Comparison of ENCODE assay signal across 1 cellular context in the genomic region with DNA sequence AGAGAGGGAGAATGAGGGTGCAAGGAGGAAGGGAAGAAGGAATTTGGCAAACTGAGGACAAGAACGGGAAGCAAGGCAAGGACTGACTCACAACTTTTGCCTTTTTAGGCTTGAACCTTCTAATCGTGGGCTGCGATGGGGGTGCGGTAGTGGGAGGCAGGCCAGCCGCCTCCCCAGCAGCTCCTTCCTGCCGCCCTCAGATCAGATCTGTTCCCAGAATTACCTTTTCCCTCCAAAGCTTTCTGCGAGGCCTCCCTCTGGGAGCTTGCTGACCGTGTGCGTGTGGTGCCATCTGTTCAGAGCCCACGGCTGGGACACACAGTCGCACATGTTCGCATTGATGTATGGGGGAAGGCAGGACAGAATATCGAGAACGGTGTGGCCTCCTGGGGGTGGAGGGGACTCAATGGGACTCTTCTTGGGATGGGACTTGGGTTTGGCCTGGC.
TF ChIP-seq lines count a peak whose summit lies in the region.

No MANE protein-coding gene starts in this region.

TF ChIP-seq in IMR-90, 13 proteins besides CTCF, POLR2A, EP300 and RAD21 (continued from another document):
- TF ChIP-seq BHLHE40 (IDR thresholded peaks at IDR 0.05; ENCODE audit: low read depth, low read length) (no peak), MAFK (IDR thresholded peaks at IDR 0.05; ENCODE audit: low read depth, low read length) (no peak), CEBPB (IDR thresholded peaks at IDR 0.05; ENCODE audit: low read depth, low read length) (no peak), FOS (IDR thresholded peaks at IDR 0.05; ENCODE audit: low read depth, low read length) (no peak), SMC3 (IDR thresholded peaks at IDR 0.05; ENCODE audit: low read depth, low read length) (no peak), NFE2L2 (IDR thresholded peaks at IDR 0.05; ENCODE audit: low read depth, low read length) (no peak), CHD1 (IDR thresholded peaks at IDR 0.05; ENCODE audit: low read depth, low read length) (no peak)
- TF ChIP-seq, protein P1, sequence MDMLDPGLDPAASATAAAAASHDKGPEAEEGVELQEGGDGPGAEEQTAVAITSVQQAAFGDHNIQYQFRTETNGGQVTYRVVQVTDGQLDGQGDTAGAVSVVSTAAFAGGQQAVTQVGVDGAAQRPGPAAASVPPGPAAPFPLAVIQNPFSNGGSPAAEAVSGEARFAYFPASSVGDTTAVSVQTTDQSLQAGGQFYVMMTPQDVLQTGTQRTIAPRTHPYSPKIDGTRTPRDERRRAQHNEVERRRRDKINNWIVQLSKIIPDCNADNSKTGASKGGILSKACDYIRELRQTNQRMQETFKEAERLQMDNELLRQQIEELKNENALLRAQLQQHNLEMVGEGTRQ (IDR thresholded peaks at IDR 0.05; ENCODE audit: low read depth, low read length): no peak
